In genomic region chr1:86155061-86155806, GRCh38 we compare ENCODE assay signal across 9 cellular contexts. TPM values are rescaled to one million over a fixed set of nuclear protein-coding genes. Genes with fewer than 3 reads are reported as not detected.
DNase-seq lines count a peak whose midpoint lies in the region; TF ChIP-seq lines count a peak whose summit lies in the region.
"Had no signal": no experiment of that assay in that cellular context is flagged by ENCODE, and none has a peak within 500 bp of the region (broad histone marks: within the 10 kb centered on the region; RNA-seq: fewer than 3 reads in every experiment).

No MANE protein-coding gene starts in this region.

- H3K27ac Mint-ChIP-seq in activated T-helper 2 cell treated with anti-CD3 and anti-CD28 coated beads, Interferon-gamma antibody, Interleukin-2, Interleukin-4, amounts not matched to agents 10 μg/mL and 5 μg/mL and 100 μg/mL, durations not matched to agents 14 hours and 24 hours and 36 hours: no peak overlapping the region

- H3K9me3 ChIP-seq in muscle layer of duodenum (ENCODE audit: control insufficient read depth in 1 of 2, low read length in 2 of 2): no peaks in the 10 kb centered on the region

- peaks cover 15% of the 10 kb centered on the region for H3K4me1 ChIP-seq in ACC112 (ENCODE audit: control insufficient read depth, insufficient read depth, low read length, unreplicated experiment)
- H3K4me1 ChIP-seq in muscle layer of duodenum (ENCODE audit: control insufficient read depth in 1 of 2, insufficient read depth in 2 of 2, low read length in 2 of 2): peaks cover 0 to 8% of the 10 kb centered on the region in 2 donors

- no peaks in the 10 kb centered on the region for H3K9me3 Mint-ChIP-seq in activated T-helper 2 cell treated with anti-CD3 and anti-CD28 coated beads, Interferon-gamma antibody, Interleukin-2, Interleukin-4, amounts not matched to agents 10 μg/mL and 5 μg/mL and 100 μg/mL, durations not matched to agents 14 hours and 24 hours and 36 hours

- H2AFZ ChIP-seq in ACC112 (ENCODE audit: low read length, unreplicated experiment): peak overlapping the region; percentile 72

- CTCF ChIA-PET in HEK293T (lab: Yijun Ruan, JAX): interaction anchor here (0.6 kb wide), 1 partner anchor 467 kb away, joined by 3 read pairs; no protein-coding TSS in a partner anchor

- no peaks in the 10 kb centered on the region for H3K36me3 Mint-ChIP-seq in activated T-helper 2 cell treated with anti-CD3 and anti-CD28 coated beads, Interferon-gamma antibody, Interleukin-2, Interleukin-4, amounts not matched to agents 10 μg/mL and 5 μg/mL and 100 μg/mL, durations not matched to agents 14 hours and 24 hours and 36 hours (ENCODE audit: low read depth)

- H3K36me3 ChIP-seq in ACC112 (ENCODE audit: insufficient read depth, low read length) (no peaks in the 10 kb centered on the region), muscle layer of duodenum (ENCODE audit: control insufficient read depth in 1 of 2, insufficient read depth in 2 of 2, low read length in 2 of 2) (no peaks in the 10 kb centered on the region)

- peaks cover 44% of the 10 kb centered on the region for H3K27me3 Mint-ChIP-seq in activated T-helper 2 cell treated with anti-CD3 and anti-CD28 coated beads, Interferon-gamma antibody, Interleukin-2, Interleukin-4, amounts not matched to agents 10 μg/mL and 5 μg/mL and 100 μg/mL, durations not matched to agents 14 hours and 24 hours and 36 hours (ENCODE audit: low read depth)

- H3K4me1 Mint-ChIP-seq in activated T-helper 2 cell treated with anti-CD3 and anti-CD28 coated beads, Interferon-gamma antibody, Interleukin-2, Interleukin-4, amounts not matched to agents 10 μg/mL and 5 μg/mL and 100 μg/mL, durations not matched to agents 14 hours and 24 hours and 36 hours (ENCODE audit: low read depth): peaks cover 3% of the 10 kb centered on the region
- H3K4me1 Mint-ChIP-seq: central memory CD8-positive, alpha-beta T cell had no signal

- H3K4me3 Mint-ChIP-seq in activated T-helper 2 cell treated with anti-CD3 and anti-CD28 coated beads, Interferon-gamma antibody, Interleukin-2, Interleukin-4, amounts not matched to agents 10 μg/mL and 5 μg/mL and 100 μg/mL, durations not matched to agents 14 hours and 24 hours and 36 hours (ENCODE audit: low read depth): no peak overlapping the region
- H3K4me3 Mint-ChIP-seq: central memory CD8-positive, alpha-beta T cell had no signal

- no peak overlapping the region for H3K27ac ChIP-seq in ACC112 (ENCODE audit: low read depth, low read length)
- H3K27ac ChIP-seq in muscle layer of duodenum (ENCODE audit: low read length): no peak overlapping the region

- DNase-seq in Kasumi-1 (lab: John Stamatoyannopoulos, UW) (peak; percentile 42 to 48), fibroblast of mammary gland (ENCODE audit: low read depth) (peak; percentile 25), HEK293T (ENCODE audit: extremely low spot score) (no peak), T-helper 9 cell (no peak), OCI-M1 (lab: John Stamatoyannopoulos, UW) (no peak)
- no peak for DNase-seq in activated T-helper 2 cell treated with anti-CD3 and anti-CD28 coated beads, Interferon-gamma antibody, Interleukin-2, Interleukin-4, amounts not matched to agents 10 μg/mL and 5 μg/mL and 100 μg/mL, durations not matched to agents 14 hours and 24 hours and 36 hours (ENCODE audit: low spot score)

- POLR2A ChIA-PET in HEK293T (lab: Yijun Ruan, JAX): no interaction called here

- TF ChIP-seq CTCF in fibroblast of mammary gland (conservative IDR thresholded peaks at IDR 0.05; ENCODE audit: control insufficient read depth, insufficient read depth, low read depth, low read length): no peak

- H3K4me3 ChIP-seq in ACC112 (ENCODE audit: low read depth, low read length) (peak overlapping the region; percentile 66), fibroblast of mammary gland (ENCODE audit: control insufficient read depth, low read depth, low read length) (peak overlapping the region; percentile 38), muscle layer of duodenum (ENCODE audit: low read depth in 1 of 2, low read length in 2 of 2) (peak overlapping the region; percentile 62 to 71)

- intact Hi-C loops in activated T-helper 2 cell treated with anti-CD3 and anti-CD28 coated beads, Interferon-gamma antibody, Interleukin-2, Interleukin-4, amounts not matched to agents 10 μg/mL and 5 μg/mL and 100 μg/mL, durations not matched to agents 14 hours and 24 hours and 36 hours (cut with micrococcal nuclease): no loop called here

- no peaks in the 10 kb centered on the region for H3K79me2 ChIP-seq in ACC112 (ENCODE audit: control insufficient read depth, insufficient read depth, low read length, unreplicated experiment)

- peaks cover 38% of the 10 kb centered on the region for H3K27me3 ChIP-seq in ACC112 (ENCODE audit: insufficient read depth, low read length)
- peaks cover 5% of the 10 kb centered on the region for H3K27me3 ChIP-seq in muscle layer of duodenum (ENCODE audit: low read depth, low read length)

TF ChIP-seq in HEK293T, 16 proteins besides CTCF, POLR2A, EP300 and RAD21:
- TF ChIP-seq PKNOX1 (IDR thresholded peaks at IDR 0.05) (no peak), FOXA1 (IDR thresholded peaks at IDR 0.05) (no peak), ELF4 (IDR thresholded peaks at IDR 0.05) (no peak), NFRKB (IDR thresholded peaks at IDR 0.05) (no peak), TARDBP (IDR thresholded peaks at IDR 0.05) (no peak), HDGF (IDR thresholded peaks at IDR 0.05; ENCODE audit: borderline replicate concordance) (no peak), BHLHE40 (IDR thresholded peaks at IDR 0.05; ENCODE audit: borderline replicate concordance) (no peak), ZNF384 (IDR thresholded peaks at IDR 0.05) (no peak), FOXK2 (IDR thresholded peaks at IDR 0.05) (no peak)

RNA-seq across cellular contexts. Expression of gene COL24A1, which starts 1.3 kb away (rescaled TPM):
- total RNA-seq in activated T-helper 2 cell treated with anti-CD3 and anti-CD28 coated beads, Interferon-gamma antibody, Interleukin-2, Interleukin-4, amounts not matched to agents 10 μg/mL and 5 μg/mL and 100 μg/mL, durations not matched to agents 14 hours and 24 hours and 36 hours: not detected in 2 replicates

Comparison
In these comparisons a context has a peak if more than half of its experiments do, and no peak if none do; other contexts are left out.
1. DNase-seq: peak in Kasumi-1 (2 of 2) and fibroblast of mammary gland (single experiment); none in HEK293T (single experiment), activated T-helper 2 cell treated with anti-CD3 and anti-CD28 coated beads, Interferon-gamma antibody, Interleukin-2, Interleukin-4, amounts not matched to agents 10 μg/mL and 5 μg/mL and 100 μg/mL, durations not matched to agents 14 hours and 24 hours and 36 hours (single experiment), T-helper 9 cell (single experiment) and OCI-M1 (single experiment).
2. Peak in every context shown above with its lines, with median percentiles within 50 percentile points of each other: H3K4me3 ChIP-seq.